2 cellular contexts compared by ENCODE assay signal in the genomic region with DNA sequence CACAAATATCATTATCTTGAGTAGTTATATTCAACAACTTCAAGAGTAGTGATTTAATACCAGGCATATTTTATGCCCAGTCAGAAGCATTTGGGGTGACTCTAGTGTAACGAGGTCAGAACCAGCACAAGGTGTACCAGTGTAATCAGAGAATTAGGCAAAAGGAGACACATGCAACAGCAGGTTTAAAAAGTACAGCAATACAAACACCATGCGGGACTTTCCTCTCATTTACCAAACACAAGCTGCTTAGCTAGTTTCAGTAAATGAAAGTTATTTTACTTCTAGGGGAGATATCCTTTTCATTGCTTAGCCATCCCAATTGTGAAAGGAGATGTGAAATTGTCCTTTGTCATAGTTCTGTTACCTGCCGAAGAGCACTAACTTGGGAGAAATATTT.
TF ChIP-seq lines count a peak whose summit lies in the region.

No MANE protein-coding gene starts in this region.

TF ChIP-seq in liver, 16 proteins besides CTCF, POLR2A, EP300 and RAD21 (continued from another document):
- TF ChIP-seq, protein P1, sequence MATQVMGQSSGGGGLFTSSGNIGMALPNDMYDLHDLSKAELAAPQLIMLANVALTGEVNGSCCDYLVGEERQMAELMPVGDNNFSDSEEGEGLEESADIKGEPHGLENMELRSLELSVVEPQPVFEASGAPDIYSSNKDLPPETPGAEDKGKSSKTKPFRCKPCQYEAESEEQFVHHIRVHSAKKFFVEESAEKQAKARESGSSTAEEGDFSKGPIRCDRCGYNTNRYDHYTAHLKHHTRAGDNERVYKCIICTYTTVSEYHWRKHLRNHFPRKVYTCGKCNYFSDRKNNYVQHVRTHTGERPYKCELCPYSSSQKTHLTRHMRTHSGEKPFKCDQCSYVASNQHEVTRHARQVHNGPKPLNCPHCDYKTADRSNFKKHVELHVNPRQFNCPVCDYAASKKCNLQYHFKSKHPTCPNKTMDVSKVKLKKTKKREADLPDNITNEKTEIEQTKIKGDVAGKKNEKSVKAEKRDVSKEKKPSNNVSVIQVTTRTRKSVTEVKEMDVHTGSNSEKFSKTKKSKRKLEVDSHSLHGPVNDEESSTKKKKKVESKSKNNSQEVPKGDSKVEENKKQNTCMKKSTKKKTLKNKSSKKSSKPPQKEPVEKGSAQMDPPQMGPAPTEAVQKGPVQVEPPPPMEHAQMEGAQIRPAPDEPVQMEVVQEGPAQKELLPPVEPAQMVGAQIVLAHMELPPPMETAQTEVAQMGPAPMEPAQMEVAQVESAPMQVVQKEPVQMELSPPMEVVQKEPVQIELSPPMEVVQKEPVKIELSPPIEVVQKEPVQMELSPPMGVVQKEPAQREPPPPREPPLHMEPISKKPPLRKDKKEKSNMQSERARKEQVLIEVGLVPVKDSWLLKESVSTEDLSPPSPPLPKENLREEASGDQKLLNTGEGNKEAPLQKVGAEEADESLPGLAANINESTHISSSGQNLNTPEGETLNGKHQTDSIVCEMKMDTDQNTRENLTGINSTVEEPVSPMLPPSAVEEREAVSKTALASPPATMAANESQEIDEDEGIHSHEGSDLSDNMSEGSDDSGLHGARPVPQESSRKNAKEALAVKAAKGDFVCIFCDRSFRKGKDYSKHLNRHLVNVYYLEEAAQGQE (IDR thresholded peaks at IDR 0.05), result no peak
- TF ChIP-seq SP1 (IDR thresholded peaks at IDR 0.05), result no peak
- TF ChIP-seq GABPA (IDR thresholded peaks at IDR 0.05 in 1 of 2, conservative IDR thresholded peaks at IDR 0.05 in 1 of 2), result no peak
- no peak for TF ChIP-seq EGR1 (IDR thresholded peaks at IDR 0.05; ENCODE audit: low read depth in 2 of 2)
- TF ChIP-seq TAF1 (conservative IDR thresholded peaks at IDR 0.05), result no peak
- TF ChIP-seq ATF3 (IDR thresholded peaks at IDR 0.05), result no peak
- TF ChIP-seq, protein P2, sequence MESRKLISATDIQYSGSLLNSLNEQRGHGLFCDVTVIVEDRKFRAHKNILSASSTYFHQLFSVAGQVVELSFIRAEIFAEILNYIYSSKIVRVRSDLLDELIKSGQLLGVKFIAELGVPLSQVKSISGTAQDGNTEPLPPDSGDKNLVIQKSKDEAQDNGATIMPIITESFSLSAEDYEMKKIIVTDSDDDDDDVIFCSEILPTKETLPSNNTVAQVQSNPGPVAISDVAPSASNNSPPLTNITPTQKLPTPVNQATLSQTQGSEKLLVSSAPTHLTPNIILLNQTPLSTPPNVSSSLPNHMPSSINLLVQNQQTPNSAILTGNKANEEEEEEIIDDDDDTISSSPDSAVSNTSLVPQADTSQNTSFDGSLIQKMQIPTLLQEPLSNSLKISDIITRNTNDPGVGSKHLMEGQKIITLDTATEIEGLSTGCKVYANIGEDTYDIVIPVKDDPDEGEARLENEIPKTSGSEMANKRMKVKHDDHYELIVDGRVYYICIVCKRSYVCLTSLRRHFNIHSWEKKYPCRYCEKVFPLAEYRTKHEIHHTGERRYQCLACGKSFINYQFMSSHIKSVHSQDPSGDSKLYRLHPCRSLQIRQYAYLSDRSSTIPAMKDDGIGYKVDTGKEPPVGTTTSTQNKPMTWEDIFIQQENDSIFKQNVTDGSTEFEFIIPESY (IDR thresholded peaks at IDR 0.05), result no peak
- TF ChIP-seq FOXA2 (IDR thresholded peaks at IDR 0.05), result no peak
- TF ChIP-seq, protein P3, sequence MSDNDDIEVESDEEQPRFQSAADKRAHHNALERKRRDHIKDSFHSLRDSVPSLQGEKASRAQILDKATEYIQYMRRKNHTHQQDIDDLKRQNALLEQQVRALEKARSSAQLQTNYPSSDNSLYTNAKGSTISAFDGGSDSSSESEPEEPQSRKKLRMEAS (IDR thresholded peaks at IDR 0.05), result no peak
- TF ChIP-seq RXRA (IDR thresholded peaks at IDR 0.05), result no peak
- no peak for TF ChIP-seq FOXA1 (IDR thresholded peaks at IDR 0.05)

TF ChIP-seq in HepG2, 621 proteins besides CTCF, POLR2A, EP300 and RAD21 (continued from another document):
- TF ChIP-seq ZSCAN5A (CRISPR knock-in tag; IDR thresholded peaks at IDR 0.05; ENCODE audit: borderline replicate concordance), result no peak
- no peak for TF ChIP-seq EED (CRISPR knock-in tag; IDR thresholded peaks at IDR 0.05)
- TF ChIP-seq MED8 (CRISPR knock-in tag; IDR thresholded peaks at IDR 0.05; ENCODE audit: insufficient replicate concordance), result no peak
